8 cellular contexts compared by ENCODE assay signal in the genomic region with DNA sequence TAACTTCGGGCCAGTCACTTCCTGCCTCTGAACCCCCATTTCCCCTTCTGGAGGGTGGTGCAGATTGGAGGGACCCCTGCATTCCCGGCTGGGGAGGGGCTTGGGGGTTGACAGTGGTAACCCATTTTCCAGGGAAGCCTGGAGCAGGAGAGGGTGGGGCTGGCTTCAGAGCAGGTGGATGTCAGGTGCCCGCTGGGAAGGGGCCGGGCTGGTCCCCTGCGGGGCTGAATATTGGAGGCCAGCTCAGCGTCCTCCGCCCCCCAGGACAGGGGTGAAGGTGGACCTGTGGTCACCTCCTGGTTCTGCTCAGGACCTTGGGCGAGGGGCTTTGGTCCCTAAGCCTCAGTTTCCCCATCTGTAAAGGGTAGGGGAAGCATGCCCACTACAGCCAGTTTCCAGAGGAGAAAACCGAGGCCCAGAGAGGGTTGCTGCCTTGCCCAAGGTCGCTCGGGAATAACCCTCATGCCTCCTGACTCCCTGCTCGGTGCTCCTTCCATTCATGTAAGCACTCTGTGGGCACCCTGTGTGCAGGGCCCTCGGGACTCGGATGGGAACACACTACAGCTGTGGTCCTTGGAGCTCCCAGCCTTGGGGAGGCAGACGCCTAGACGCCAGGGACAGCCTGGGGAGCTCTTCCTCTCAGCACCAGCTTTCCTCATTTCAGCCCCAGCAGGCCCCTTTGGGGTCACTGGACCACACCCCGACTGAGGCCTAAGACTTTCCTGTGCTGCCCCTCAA. TPM values are rescaled to one million over a fixed set of nuclear protein-coding genes. Genes with fewer than 3 reads are reported as not detected.
DNase-seq lines count a peak whose midpoint lies in the region; ATAC-seq and TF ChIP-seq lines count a peak whose summit lies in the region.

No MANE protein-coding gene starts in this region.

- H2AFZ ChIP-seq in neural cell (ENCODE audit: low read depth, low read length), result peak overlapping the region; percentile 78

- peaks cover 0 to 23% (median 8%) of the 10 kb centered on the region in 4 donors for H3K4me1 Mint-ChIP-seq in CD4-positive, CD25-positive, alpha-beta regulatory T cell

- H3K9me2 ChIP-seq in neural cell (ENCODE audit: insufficient read depth, low read length), result no peaks in the 10 kb centered on the region

- H3K9me3 ChIP-seq in CD4-positive, CD25-positive, alpha-beta regulatory T cell (ENCODE audit: control insufficient read depth in 2 of 2, low read length in 2 of 2), result no peaks in the 10 kb centered on the region
- no peaks in the 10 kb centered on the region for H3K9me3 ChIP-seq in KOPT-K1 (ENCODE audit: insufficient read depth, low read length, poor library complexity, severe bottlenecking)
- H3K9me3 ChIP-seq in ectodermal cell (ENCODE audit: control insufficient read depth, low read length), result no peaks in the 10 kb centered on the region
- H3K9me3 ChIP-seq in neural cell (ENCODE audit: low read length), result no peaks in the 10 kb centered on the region

- no peaks in the 10 kb centered on the region for H3F3A ChIP-seq in neural cell (ENCODE audit: insufficient read depth, low read length, poor library complexity, severe bottlenecking)

- no peak for ATAC-seq in CD4-positive, CD25-positive, alpha-beta regulatory T cell (ENCODE audit: low read depth in 2 of 2)
- ATAC-seq in GM21786 (IDR thresholded peaks at IDR 0.05; ENCODE audit: unreplicated experiment) (no peak), omental fat pad (ENCODE audit: low FRiP score) (no peak)

- no peak for TF ChIP-seq RAD21 in neural cell (conservative IDR thresholded peaks at IDR 0.05)

- peaks cover 0 to 2% (median 0%) of the 10 kb centered on the region in 7 donors for H3K9me3 Mint-ChIP-seq in CD4-positive, CD25-positive, alpha-beta regulatory T cell

- peak overlapping the region; percentile 69 for H3K9ac ChIP-seq in neural cell (ENCODE audit: low read length)

- H3K4me2 ChIP-seq in neural cell (ENCODE audit: low read length), result peak overlapping the region; percentile 90

- peak overlapping the region; percentile 76 to 90 (median 88) for H3K4me3 Mint-ChIP-seq in CD4-positive, CD25-positive, alpha-beta regulatory T cell

- no peaks in the 10 kb centered on the region for H3K27me3 ChIP-seq in CD4-positive, CD25-positive, alpha-beta regulatory T cell (ENCODE audit: control insufficient read depth, insufficient read depth, low read length)
- H3K27me3 ChIP-seq in ectodermal cell (ENCODE audit: control insufficient read depth, insufficient read depth, low read length, poor library complexity, severe bottlenecking), result peaks cover 21% of the 10 kb centered on the region
- no peaks in the 10 kb centered on the region for H3K27me3 ChIP-seq in neural cell (ENCODE audit: insufficient read depth, low read depth, low read length)

- peak overlapping the region; percentile 75 for H3K27ac ChIP-seq in CD4-positive, CD25-positive, alpha-beta regulatory T cell (ENCODE audit: insufficient read depth, low read length, poor library complexity, severe bottlenecking)
- H3K27ac ChIP-seq in KOPT-K1 (ENCODE audit: low read depth, low read length, poor library complexity, severe bottlenecking), result peak overlapping the region; percentile 70
- no peak overlapping the region for H3K27ac ChIP-seq in ectodermal cell (ENCODE audit: insufficient read depth, low read depth, low read length, poor library complexity, severe bottlenecking)
- H3K27ac ChIP-seq in neural cell (ENCODE audit: low read length), result no peak overlapping the region

- H3K36me3 ChIP-seq in CD4-positive, CD25-positive, alpha-beta regulatory T cell (ENCODE audit: control insufficient read depth, insufficient read depth, low read length), result peaks cover 39% of the 10 kb centered on the region
- peaks cover 33% of the 10 kb centered on the region for H3K36me3 ChIP-seq in KOPT-K1 (ENCODE audit: insufficient read depth, low read length)
- peaks cover 5% of the 10 kb centered on the region for H3K36me3 ChIP-seq in ectodermal cell (ENCODE audit: control insufficient read depth, insufficient read depth, low read length)
- H3K36me3 ChIP-seq in neural cell (ENCODE audit: insufficient read depth, low read length), result no peaks in the 10 kb centered on the region

- no peaks in the 10 kb centered on the region for H4K20me1 ChIP-seq in neural cell (ENCODE audit: insufficient read depth)

- peaks cover 5% of the 10 kb centered on the region for H3K27me3 Mint-ChIP-seq in CD4-positive, CD25-positive, alpha-beta regulatory T cell

- H3K4me3 ChIP-seq in CD4-positive, CD25-positive, alpha-beta regulatory T cell (ENCODE audit: low read depth, low read length), result peak overlapping the region; percentile 64
- H3K4me3 ChIP-seq in ectodermal cell (ENCODE audit: insufficient read depth, low read depth, low read length) (peak overlapping the region; percentile 73), neural cell (ENCODE audit: low read length) (peak overlapping the region; percentile 88)

- H3K79me2 ChIP-seq in neural cell (replicated peaks; ENCODE audit: insufficient read depth, low read length), result no peaks in the 10 kb centered on the region

- H3K36me3 Mint-ChIP-seq in CD4-positive, CD25-positive, alpha-beta regulatory T cell, result peaks cover 23% of the 10 kb centered on the region

- no peak for DNase-seq in CD4-positive, CD25-positive, alpha-beta regulatory T cell
- DNase-seq in T-helper 9 cell, result no peak
- DNase-seq in omental fat pad (ENCODE audit: low spot score), result no peak
- DNase-seq in stimulated activated CD4-positive, alpha-beta T cell treated with anti-CD3 and anti-CD28 coated beads, Interleukin-15, amount 100 ng/mL, for 24 hours, result no peak

- H3K27ac Mint-ChIP-seq in CD4-positive, CD25-positive, alpha-beta regulatory T cell, result peak overlapping the region; percentile 83 to 91 (median 87)

- peaks cover 26% of the 10 kb centered on the region for H3K4me1 ChIP-seq in CD4-positive, CD25-positive, alpha-beta regulatory T cell (ENCODE audit: control insufficient read depth, insufficient read depth, low read length, poor library complexity, severe bottlenecking)
- no peaks in the 10 kb centered on the region for H3K4me1 ChIP-seq in ectodermal cell (ENCODE audit: control insufficient read depth, insufficient read depth, low read length)

- 65 to 68% methylated on average over 17 of the region's 17 CpGs for WGBS in ectodermal cell, 2 experiments

- no peak for TF ChIP-seq CTCF in neural cell (IDR thresholded peaks at IDR 0.05; ENCODE audit: poor library complexity, severe bottlenecking)
- TF ChIP-seq CTCF in omental fat pad (IDR thresholded peaks at IDR 0.05), result no peak

- no peak for TF ChIP-seq EP300 in neural cell (conservative IDR thresholded peaks at IDR 0.05; ENCODE audit: poor library complexity, severe bottlenecking)

TF ChIP-seq in neural cell, 6 proteins besides CTCF, POLR2A, EP300 and RAD21:
- TF ChIP-seq POLR2AphosphoS5 (IDR thresholded peaks at IDR 0.05) (no peak), EZH2 (IDR thresholded peaks at IDR 0.05; ENCODE audit: borderline replicate concordance, insufficient read depth, low read length, poor library complexity, severe bottlenecking) (no peak), MXI1 (conservative IDR thresholded peaks at IDR 0.05; ENCODE audit: poor library complexity, severe bottlenecking) (no peak), TAF1 (IDR thresholded peaks at IDR 0.05; ENCODE audit: low read depth) (no peak)
TF ChIP-seq in neural cell: peak in this region for 0.

RNA-seq across cellular contexts. Expression of a gene that starts 0.7 kb away (rescaled TPM):
- 43.8 TPM for total RNA-seq in CD4-positive, CD25-positive, alpha-beta regulatory T cell
- polyA plus RNA-seq in CD4-positive, CD25-positive, alpha-beta regulatory T cell, result 10 to 100 TPM; 15.6 to 26.1 (median 20.1) TPM
- polyA plus RNA-seq in ectodermal cell (2013, experiment 1 of 4), result 6.1 TPM
- 7.0 TPM for polyA plus RNA-seq in ectodermal cell (2013, experiment 2 of 4)
- 5.9 TPM for polyA plus RNA-seq in ectodermal cell (2013, experiment 3 of 4)
- polyA plus RNA-seq in ectodermal cell (2013, experiment 4 of 4), result 6.8 TPM
- polyA plus RNA-seq in neural cell, result 5.2 and 7.5 TPM in 2 replicates
- polyA minus RNA-seq in neural cell, result 10.2 and 12.2 TPM in 2 replicates
- total RNA-seq in omental fat pad, result 10 to 100 TPM; 21.2 to 33.3 (median 27.2) TPM

Comparison
In these comparisons a context has a peak if more than half of its experiments do, and no peak if none do; other contexts are left out.
1. H3K27ac ChIP-seq: peak in CD4-positive, CD25-positive, alpha-beta regulatory T cell (single experiment) and KOPT-K1 (single experiment); none in ectodermal cell (single experiment) and neural cell (single experiment).
2. Peak in every context shown above with its lines, with median percentiles within 50 percentile points of each other: H3K4me3 ChIP-seq.